20 cellular contexts compared by ENCODE assay signal in genomic region chr15:60047701-60048100, GRCh38. TPM values are rescaled to one million over a fixed set of nuclear protein-coding genes. Genes with fewer than 3 reads are reported as not detected.
DNase-seq lines count a peak whose midpoint lies in the region; ATAC-seq and TF ChIP-seq lines count a peak whose summit lies in the region.
"Had no signal": no experiment of that assay in that cellular context is flagged by ENCODE, and none has a peak within 500 bp of the region (broad histone marks: within the 10 kb centered on the region; RNA-seq: fewer than 3 reads in every experiment).

No MANE protein-coding gene starts in this region.

- CTCF ChIA-PET in CD8-positive, alpha-beta T cell (lab: Charles Lee): no interaction called here

- H3K9me3 ChIP-seq in RWPE2 (ENCODE audit: severe bottlenecking): peaks cover 8% of the 10 kb centered on the region
- peaks cover 7% of the 10 kb centered on the region for H3K9me3 ChIP-seq in CD8-positive, alpha-beta T cell (ENCODE audit: low read length)
- H3K9me3 ChIP-seq: SK-N-SH had no signal

- DNase-seq in EH (ENCODE audit: low read depth) (peak; percentile 6), RWPE2 (ENCODE audit: low spot score) (no peak), fibroblast of gingiva (ENCODE audit: low read depth) (peak; percentile 26), myocyte (ENCODE audit: low read depth) (peak; percentile 19)
- DNase-seq in effector CD4-positive, alpha-beta T cell: no peak
- DNase-seq in CD8-positive, alpha-beta T cell: no peak
- DNase-seq: CD4-positive, alpha-beta T cell; DMS53; KBM-7; NCI-H1694 treated with DMSO at 0.1 percent for 48 hours; NCI-H510A; NCI-H82; OCI-M1; SHP77 treated with DMSO at 0.1 percent for 48 hours; SK-N-SH had no signal

- peak; percentile 54; the same call in 2 of the 3 replicates for ATAC-seq in RWPE2 (ENCODE audit: low read depth)
- ATAC-seq in GM18520 (IDR thresholded peaks at IDR 0.05; ENCODE audit: unreplicated experiment): no peak
- ATAC-seq in CD8-positive, alpha-beta T cell: no peak
- ATAC-seq: HepG2 had no signal

- peaks cover 10% of the 10 kb centered on the region for H3K27me3 Mint-ChIP-seq in CD8-positive, alpha-beta T cell (ENCODE audit: low read depth)

- no peak overlapping the region for H3K4me3 ChIP-seq in RWPE2 (ENCODE audit: severe bottlenecking)
- no peak overlapping the region for H3K4me3 ChIP-seq in CD8-positive, alpha-beta T cell (ENCODE audit: low read depth, low read length)

- POLR2A ChIA-PET in CD8-positive, alpha-beta T cell (lab: Charles Lee): no interaction called here

- H3K36me3 Mint-ChIP-seq in CD8-positive, alpha-beta T cell: no peaks in the 10 kb centered on the region

- H3K27me3 ChIP-seq in RWPE2 (ENCODE audit: insufficient read depth, poor library complexity, severe bottlenecking): no peaks in the 10 kb centered on the region
- no peaks in the 10 kb centered on the region for H3K27me3 ChIP-seq in CD8-positive, alpha-beta T cell (ENCODE audit: insufficient read depth, low read length)

- peaks cover 15% of the 10 kb centered on the region for H3K4me1 Mint-ChIP-seq in CD8-positive, alpha-beta T cell (ENCODE audit: low read depth)

- peaks cover 20% of the 10 kb centered on the region for H3K4me1 ChIP-seq in RWPE2 (ENCODE audit: insufficient read depth, poor library complexity, severe bottlenecking)
- peaks cover 7% of the 10 kb centered on the region for H3K4me1 ChIP-seq in CD8-positive, alpha-beta T cell (ENCODE audit: insufficient read depth, low read length)

- peaks cover 15% of the 10 kb centered on the region for H3K9me3 Mint-ChIP-seq in CD8-positive, alpha-beta T cell

- H3K36me3 ChIP-seq in RWPE2 (ENCODE audit: low read depth): no peaks in the 10 kb centered on the region
- H3K36me3 ChIP-seq in CD8-positive, alpha-beta T cell (ENCODE audit: insufficient read depth, low read length): no peaks in the 10 kb centered on the region

- TF ChIP-seq CTCF in RWPE2 (IDR thresholded peaks at IDR 0.05; ENCODE audit: poor library complexity, severe bottlenecking): no peak
- TF ChIP-seq CTCF in CD8-positive, alpha-beta T cell (IDR thresholded peaks at IDR 0.05): no peak

- H3K4me3 Mint-ChIP-seq in CD8-positive, alpha-beta T cell: no peak overlapping the region
- H3K4me3 Mint-ChIP-seq: CD4-positive, alpha-beta T cell had no signal

- no peak overlapping the region for H3K27ac Mint-ChIP-seq in CD8-positive, alpha-beta T cell
- H3K27ac Mint-ChIP-seq: CD4-positive, alpha-beta T cell had no signal

- H3K27ac ChIP-seq in RWPE2 (ENCODE audit: poor library complexity, severe bottlenecking): no peak overlapping the region
- no peak overlapping the region for H3K27ac ChIP-seq in CD8-positive, alpha-beta T cell (ENCODE audit: low read depth, low read length)

- intact Hi-C loops in CD8-positive, alpha-beta T cell (cut with DNase I, micrococcal nuclease): no loop called here

RNA-seq across cellular contexts. Expression of gene FOXB1, which starts 43.6 kb away (rescaled TPM):
- not detected in 2 replicates for total RNA-seq in myocyte
- polyA plus RNA-seq in myocyte (2012): not detected
- total RNA-seq in CD8-positive, alpha-beta T cell: not detected
- total RNA-seq: A172, HepG2, RPMI7951 had no signal
- polyA plus RNA-seq: BJ, HepG2, SK-N-SH had no signal

Comparison
In these comparisons a context has a peak if more than half of its experiments do, and no peak if none do; other contexts are left out.
1. DNase-seq: peak in EH (single experiment), fibroblast of gingiva (single experiment) and myocyte (single experiment); none in RWPE2 (single experiment), effector CD4-positive, alpha-beta T cell (single experiment) and CD8-positive, alpha-beta T cell (0 of 7).